ENCODE assay signal across 35 cellular contexts in the genomic region with DNA sequence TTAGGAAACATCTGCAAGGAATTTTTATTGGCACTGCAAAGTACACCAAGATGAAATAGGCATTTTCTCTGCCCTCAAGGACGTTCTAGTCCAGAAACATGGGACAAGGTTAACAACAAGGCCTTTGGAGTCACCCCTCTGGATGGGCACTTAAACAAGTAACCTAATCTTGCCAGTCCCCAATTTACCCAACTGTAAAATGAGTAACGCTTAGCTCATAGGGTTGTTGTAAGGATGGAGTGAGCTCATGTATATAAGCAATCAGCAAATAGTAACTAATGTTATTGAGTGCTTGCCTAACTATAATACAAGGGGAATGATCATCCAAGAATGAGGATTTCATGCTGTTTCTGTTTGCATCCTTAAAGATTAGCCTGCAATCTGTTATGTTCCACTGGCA.
"Had no signal": no experiment of that assay in that cellular context is flagged by ENCODE, and none has a peak within 500 bp of the region (broad histone marks: within the 10 kb centered on the region; RNA-seq: fewer than 3 reads in every experiment).

No MANE protein-coding gene starts in this region.

- H3K9me3 Mint-ChIP-seq: activated CD8-positive, alpha-beta T cell treated with anti-CD3 and anti-CD28 coated beads for 36 hours; activated naive CD8-positive, alpha-beta T cell treated with anti-CD3 and anti-CD28 coated beads for 36 hours; activated T-helper 2 cell treated with anti-CD3 and anti-CD28 coated beads, Interferon-gamma antibody, Interleukin-2, Interleukin-4, amounts not matched to agents 10 μg/mL and 5 μg/mL and 100 μg/mL, durations not matched to agents 14 hours and 24 hours and 36 hours; stimulated activated memory B cell treated with anti-CD40 and anti-IgM and Interleukin-4, amounts not matched to agents 10 μg/mL and 1 μg/mL and 100 μg/mL, for 72 hours; WTC11 had no signal

- H2AFZ ChIP-seq: parathyroid adenoma had no signal

- H3K9me3 ChIP-seq: adrenal gland, body of pancreas, colonic mucosa, psoas muscle, sigmoid colon, stomach, thyroid gland, upper lobe of right lung had no signal

- DNase-seq: activated CD4-positive, alpha-beta T cell treated with anti-CD3 and anti-CD28 coated beads, Interleukin-2, amount 50 U/mL, for 1 hour; activated CD8-positive, alpha-beta T cell treated with anti-CD3 and anti-CD28 coated beads for 36 hours; activated naive CD4-positive, alpha-beta T cell; activated naive CD8-positive, alpha-beta T cell treated with anti-CD3 and anti-CD28 coated beads for 36 hours; activated T-cell treated with anti-CD3 and anti-CD28 coated beads, Interleukin-2, amount 50 U/mL, for 48 hours; adrenal gland; aorta; body of pancreas; cerebellar nuclear complex; colonic mucosa; effector CD8-positive, alpha-beta T cell; head of caudate nucleus; hypothalamus; immature natural killer cell; kidney; midbrain; naive thymus-derived CD4-positive, alpha-beta T cell; nucleus accumbens; psoas muscle; sigmoid colon; stimulated activated CD4-positive, alpha-beta T cell treated with anti-CD3 and anti-CD28 coated beads, Interleukin-1b, Interleukin-23, amount 100 ng/mL, for 48 hours; stimulated activated CD4-positive, alpha-beta T cell treated with anti-CD3 and anti-CD28 coated beads, Interleukin-4, amount 100 ng/mL, for 4 hours; stimulated activated CD8-positive, alpha-beta memory T cell treated with anti-CD3 and anti-CD28 coated beads, Interleukin-4, amount 100 ng/mL, for 48 hours; stomach; T-helper 2 cell; thyroid gland; upper lobe of right lung had no signal

- H3K4me1 ChIP-seq: adrenal gland, body of pancreas, colonic mucosa, psoas muscle, sigmoid colon, stomach, upper lobe of right lung had no signal

- H3K4me1 Mint-ChIP-seq: activated naive CD8-positive, alpha-beta T cell treated with anti-CD3 and anti-CD28 coated beads for 36 hours; immature natural killer cell; memory B cell; naive thymus-derived CD4-positive, alpha-beta T cell; stimulated activated memory B cell treated with anti-CD40 and anti-IgM and Interleukin-4, amounts not matched to agents 10 μg/mL and 1 μg/mL and 100 μg/mL, for 72 hours had no signal

- H3K36me3 ChIP-seq: adrenal gland, cardiac muscle cell, colonic mucosa, sigmoid colon, thyroid gland, upper lobe of right lung had no signal

- H3K4me2 ChIP-seq: smooth muscle cell had no signal

- H3K4me3 Mint-ChIP-seq: activated CD8-positive, alpha-beta T cell treated with anti-CD3 and anti-CD28 coated beads for 36 hours; activated naive CD8-positive, alpha-beta T cell treated with anti-CD3 and anti-CD28 coated beads for 36 hours; immature natural killer cell; memory B cell; naive thymus-derived CD4-positive, alpha-beta T cell; stimulated activated memory B cell treated with anti-CD40 and anti-IgM and Interleukin-4, amounts not matched to agents 10 μg/mL and 1 μg/mL and 100 μg/mL, for 72 hours; WTC11 had no signal

- H3K27ac Mint-ChIP-seq: activated CD8-positive, alpha-beta T cell treated with anti-CD3 and anti-CD28 coated beads for 36 hours; activated naive CD8-positive, alpha-beta T cell treated with anti-CD3 and anti-CD28 coated beads for 36 hours; activated T-helper 2 cell treated with anti-CD3 and anti-CD28 coated beads, Interferon-gamma antibody, Interleukin-2, Interleukin-4, amounts not matched to agents 10 μg/mL and 5 μg/mL and 100 μg/mL, durations not matched to agents 14 hours and 24 hours and 36 hours; immature natural killer cell; memory B cell; naive thymus-derived CD4-positive, alpha-beta T cell; stimulated activated memory B cell treated with anti-CD40 and anti-IgM and Interleukin-4, amounts not matched to agents 10 μg/mL and 1 μg/mL and 100 μg/mL, for 72 hours; WTC11 had no signal

- H3K79me2 ChIP-seq: parathyroid adenoma had no signal

- H3K4me3 ChIP-seq: adrenal gland, body of pancreas, cardiac muscle cell, colonic mucosa, psoas muscle, sigmoid colon, smooth muscle cell, stomach, thyroid gland, upper lobe of right lung had no signal

- H3K9ac ChIP-seq: parathyroid adenoma had no signal

- H3K36me3 Mint-ChIP-seq: activated naive CD8-positive, alpha-beta T cell treated with anti-CD3 and anti-CD28 coated beads for 36 hours; immature natural killer cell; memory B cell; naive thymus-derived CD4-positive, alpha-beta T cell; stimulated activated memory B cell treated with anti-CD40 and anti-IgM and Interleukin-4, amounts not matched to agents 10 μg/mL and 1 μg/mL and 100 μg/mL, for 72 hours; WTC11 had no signal

- H3K27me3 ChIP-seq: adrenal gland, body of pancreas, cardiac muscle cell, colonic mucosa, sigmoid colon, stomach, thyroid gland, upper lobe of right lung had no signal

- ATAC-seq: activated CD8-positive, alpha-beta T cell treated with anti-CD3 and anti-CD28 coated beads for 36 hours; body of pancreas; naive thymus-derived CD4-positive, alpha-beta T cell; psoas muscle; stimulated activated memory B cell treated with anti-CD40 and anti-IgM and Interleukin-4, amounts not matched to agents 10 μg/mL and 1 μg/mL and 100 μg/mL, for 72 hours; upper lobe of right lung; WTC11 had no signal

- H3K27ac ChIP-seq: adrenal gland, body of pancreas, cardiac muscle cell, colonic mucosa, parathyroid adenoma, psoas muscle, sigmoid colon, stomach, thyroid gland, upper lobe of right lung had no signal

- FAIRE-seq: endometrium, kidney had no signal
